In the genomic region with DNA sequence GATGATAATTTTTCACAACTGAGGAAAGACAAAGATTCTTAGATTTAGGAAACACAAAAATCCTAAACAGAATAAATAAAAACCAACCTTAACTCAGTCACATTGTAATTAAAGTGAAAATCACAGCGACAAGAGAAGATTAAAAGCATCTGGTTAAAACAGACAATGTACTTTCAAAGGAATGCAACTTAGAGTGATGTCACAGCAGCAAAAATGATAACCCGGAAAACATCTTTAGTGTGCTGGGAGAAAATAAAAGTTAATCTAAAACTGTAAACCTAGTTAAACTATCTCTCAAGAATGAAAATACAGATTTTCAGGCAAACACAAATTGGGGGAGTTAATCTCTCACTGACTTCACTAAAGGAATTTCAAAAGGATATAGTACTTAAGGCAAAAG, we compare ENCODE assay signal across 24 cellular contexts.
"Had no signal": no experiment of that assay in that cellular context is flagged by ENCODE, and none has a peak within 500 bp of the region (broad histone marks: within the 10 kb centered on the region; RNA-seq: fewer than 3 reads in every experiment).

No MANE protein-coding gene starts in this region.

- ATAC-seq: activated CD4-positive, alpha-beta T cell treated with anti-CD3 and anti-CD28 coated beads for 36 hours; activated T-cell treated with anti-CD3 and anti-CD28 coated beads, Interleukin-2, amount 50 U/mL, for 4 hours; pancreas; psoas muscle; right cardiac atrium; stimulated activated effector memory CD8-positive, alpha-beta T cell treated with anti-CD3 and anti-CD28 coated beads, Interleukin-12 subunit alpha, Interleukin-12 subunit beta, amount 100 ng/mL, for 72 hours; WTC11 had no signal

- DNase-seq: activated CD4-positive, alpha-beta T cell treated with anti-CD3 and anti-CD28 coated beads for 36 hours; activated CD4-positive, alpha-beta T cell treated with anti-CD3 and anti-CD28 coated beads, Interleukin-2, amount 50 U/mL, for 48 hours; activated CD8-positive, alpha-beta memory T cell treated with anti-CD3 and anti-CD28 coated beads, Interleukin-2, amount 50 U/mL, for 48 hours; activated effector memory CD4-positive, alpha-beta T cell treated with Interleukin-2 at 50 U/mL for 16 hours; activated naive CD4-positive, alpha-beta T cell treated with anti-CD3 and anti-CD28 coated beads for 36 hours; activated naive CD8-positive, alpha-beta T cell treated with anti-CD3 and anti-CD28 coated beads, Interleukin-2, amount 10 ng/mL, durations not matched to agents 7 days and 5 days; activated T-cell treated with anti-CD3 and anti-CD28 coated beads, Interleukin-2, amount 50 U/mL, for 4 hours; caudate nucleus; dermis blood vessel endothelial cell; effector CD8-positive, alpha-beta T cell; immature natural killer cell; left ventricle myocardium inferior; pancreas; psoas muscle; right cardiac atrium; stimulated activated CD4-positive, alpha-beta T cell treated with anti-CD3 and anti-CD28 coated beads, Interleukin-1b, Interleukin-23, amount 100 ng/mL, for 48 hours; stomach; T-helper 9 cell had no signal

- H3K4me3 ChIP-seq: left ventricle myocardium inferior, pancreas, psoas muscle, stomach, suprapubic skin, tibial nerve had no signal

- H3K4me1 Mint-ChIP-seq: activated CD4-positive, alpha-beta T cell treated with anti-CD3 and anti-CD28 coated beads for 36 hours; activated naive CD8-positive, alpha-beta T cell treated with anti-CD3 and anti-CD28 coated beads, Interleukin-2, amount 10 ng/mL, durations not matched to agents 7 days and 5 days; immature natural killer cell; stimulated activated effector memory CD8-positive, alpha-beta T cell treated with anti-CD3 and anti-CD28 coated beads, Interleukin-12 subunit alpha, Interleukin-12 subunit beta, amount 100 ng/mL, for 72 hours; WTC11 had no signal

- H3K36me3 Mint-ChIP-seq: activated naive CD8-positive, alpha-beta T cell treated with anti-CD3 and anti-CD28 coated beads, Interleukin-2, amount 10 ng/mL, durations not matched to agents 7 days and 5 days; brain; immature natural killer cell; stimulated activated effector memory CD8-positive, alpha-beta T cell treated with anti-CD3 and anti-CD28 coated beads, Interleukin-12 subunit alpha, Interleukin-12 subunit beta, amount 100 ng/mL, for 72 hours; WTC11 had no signal

- H3K27me3 Mint-ChIP-seq: activated CD4-positive, alpha-beta T cell treated with anti-CD3 and anti-CD28 coated beads for 36 hours; brain had no signal

- H3K9me3 Mint-ChIP-seq: activated naive CD4-positive, alpha-beta T cell treated with anti-CD3 and anti-CD28 coated beads for 36 hours; activated naive CD8-positive, alpha-beta T cell treated with anti-CD3 and anti-CD28 coated beads, Interleukin-2, amount 10 ng/mL, durations not matched to agents 7 days and 5 days; activated T-cell treated with anti-CD3 and anti-CD28 coated beads, Interleukin-2, amount 50 U/mL, for 4 hours; brain; immature natural killer cell; nephron; stimulated activated effector memory CD8-positive, alpha-beta T cell treated with anti-CD3 and anti-CD28 coated beads, Interleukin-12 subunit alpha, Interleukin-12 subunit beta, amount 100 ng/mL, for 72 hours; WTC11 had no signal

- H3K27ac Mint-ChIP-seq: activated CD4-positive, alpha-beta T cell treated with anti-CD3 and anti-CD28 coated beads for 36 hours; activated naive CD4-positive, alpha-beta T cell treated with anti-CD3 and anti-CD28 coated beads for 36 hours; activated naive CD8-positive, alpha-beta T cell treated with anti-CD3 and anti-CD28 coated beads, Interleukin-2, amount 10 ng/mL, durations not matched to agents 7 days and 5 days; brain; immature natural killer cell; stimulated activated effector memory CD8-positive, alpha-beta T cell treated with anti-CD3 and anti-CD28 coated beads, Interleukin-12 subunit alpha, Interleukin-12 subunit beta, amount 100 ng/mL, for 72 hours; WTC11 had no signal

- H3K4me3 Mint-ChIP-seq: activated CD4-positive, alpha-beta T cell treated with anti-CD3 and anti-CD28 coated beads for 36 hours; activated naive CD4-positive, alpha-beta T cell treated with anti-CD3 and anti-CD28 coated beads for 36 hours; activated naive CD8-positive, alpha-beta T cell treated with anti-CD3 and anti-CD28 coated beads, Interleukin-2, amount 10 ng/mL, durations not matched to agents 7 days and 5 days; activated T-cell treated with anti-CD3 and anti-CD28 coated beads, Interleukin-2, amount 50 U/mL, for 4 hours; brain; immature natural killer cell; nephron; stimulated activated effector memory CD8-positive, alpha-beta T cell treated with anti-CD3 and anti-CD28 coated beads, Interleukin-12 subunit alpha, Interleukin-12 subunit beta, amount 100 ng/mL, for 72 hours; WTC11 had no signal
